ENCODE assay signal across 1 cellular context in the genomic region with DNA sequence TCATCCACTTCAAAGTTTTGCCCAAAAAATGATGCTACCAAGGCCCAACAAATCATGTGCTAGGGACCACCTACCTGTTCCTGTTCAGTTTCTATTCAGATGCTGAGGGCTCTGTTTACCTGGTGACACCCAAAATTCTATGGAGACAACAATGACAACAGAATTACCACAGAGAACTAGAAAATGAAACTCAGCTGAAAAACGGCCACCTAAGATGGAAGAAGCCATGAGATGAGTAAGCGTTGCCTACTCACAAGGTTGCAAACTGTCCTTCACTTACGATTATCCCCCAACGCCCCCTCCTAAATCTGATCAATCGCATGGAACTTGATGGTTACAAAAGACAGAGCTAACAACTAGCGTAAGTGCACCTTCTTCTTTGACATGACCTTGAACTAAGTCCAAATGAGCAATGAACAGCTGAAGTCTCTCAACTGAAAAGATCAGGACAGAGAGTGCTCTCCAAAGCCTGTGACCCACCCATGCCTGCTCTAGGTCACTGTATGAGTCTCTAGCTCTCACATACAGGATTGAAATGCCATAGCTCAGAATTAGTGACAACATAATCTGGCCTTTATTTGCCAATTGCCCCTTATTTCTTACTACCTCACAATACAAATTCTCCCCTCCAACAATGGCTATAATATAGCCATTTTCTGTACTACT.
TF ChIP-seq lines count a peak whose summit lies in the region.

Gene RNASE11 (minus strand): TSS at position 513 of the 666 bp plus-strand sequence.

TF ChIP-seq in K562, 482 proteins besides CTCF, POLR2A, EP300 and RAD21:
- TF ChIP-seq ZNF324 (CRISPR knock-in tag; IDR thresholded peaks at IDR 0.05): no peak
- TF ChIP-seq, protein P1, sequence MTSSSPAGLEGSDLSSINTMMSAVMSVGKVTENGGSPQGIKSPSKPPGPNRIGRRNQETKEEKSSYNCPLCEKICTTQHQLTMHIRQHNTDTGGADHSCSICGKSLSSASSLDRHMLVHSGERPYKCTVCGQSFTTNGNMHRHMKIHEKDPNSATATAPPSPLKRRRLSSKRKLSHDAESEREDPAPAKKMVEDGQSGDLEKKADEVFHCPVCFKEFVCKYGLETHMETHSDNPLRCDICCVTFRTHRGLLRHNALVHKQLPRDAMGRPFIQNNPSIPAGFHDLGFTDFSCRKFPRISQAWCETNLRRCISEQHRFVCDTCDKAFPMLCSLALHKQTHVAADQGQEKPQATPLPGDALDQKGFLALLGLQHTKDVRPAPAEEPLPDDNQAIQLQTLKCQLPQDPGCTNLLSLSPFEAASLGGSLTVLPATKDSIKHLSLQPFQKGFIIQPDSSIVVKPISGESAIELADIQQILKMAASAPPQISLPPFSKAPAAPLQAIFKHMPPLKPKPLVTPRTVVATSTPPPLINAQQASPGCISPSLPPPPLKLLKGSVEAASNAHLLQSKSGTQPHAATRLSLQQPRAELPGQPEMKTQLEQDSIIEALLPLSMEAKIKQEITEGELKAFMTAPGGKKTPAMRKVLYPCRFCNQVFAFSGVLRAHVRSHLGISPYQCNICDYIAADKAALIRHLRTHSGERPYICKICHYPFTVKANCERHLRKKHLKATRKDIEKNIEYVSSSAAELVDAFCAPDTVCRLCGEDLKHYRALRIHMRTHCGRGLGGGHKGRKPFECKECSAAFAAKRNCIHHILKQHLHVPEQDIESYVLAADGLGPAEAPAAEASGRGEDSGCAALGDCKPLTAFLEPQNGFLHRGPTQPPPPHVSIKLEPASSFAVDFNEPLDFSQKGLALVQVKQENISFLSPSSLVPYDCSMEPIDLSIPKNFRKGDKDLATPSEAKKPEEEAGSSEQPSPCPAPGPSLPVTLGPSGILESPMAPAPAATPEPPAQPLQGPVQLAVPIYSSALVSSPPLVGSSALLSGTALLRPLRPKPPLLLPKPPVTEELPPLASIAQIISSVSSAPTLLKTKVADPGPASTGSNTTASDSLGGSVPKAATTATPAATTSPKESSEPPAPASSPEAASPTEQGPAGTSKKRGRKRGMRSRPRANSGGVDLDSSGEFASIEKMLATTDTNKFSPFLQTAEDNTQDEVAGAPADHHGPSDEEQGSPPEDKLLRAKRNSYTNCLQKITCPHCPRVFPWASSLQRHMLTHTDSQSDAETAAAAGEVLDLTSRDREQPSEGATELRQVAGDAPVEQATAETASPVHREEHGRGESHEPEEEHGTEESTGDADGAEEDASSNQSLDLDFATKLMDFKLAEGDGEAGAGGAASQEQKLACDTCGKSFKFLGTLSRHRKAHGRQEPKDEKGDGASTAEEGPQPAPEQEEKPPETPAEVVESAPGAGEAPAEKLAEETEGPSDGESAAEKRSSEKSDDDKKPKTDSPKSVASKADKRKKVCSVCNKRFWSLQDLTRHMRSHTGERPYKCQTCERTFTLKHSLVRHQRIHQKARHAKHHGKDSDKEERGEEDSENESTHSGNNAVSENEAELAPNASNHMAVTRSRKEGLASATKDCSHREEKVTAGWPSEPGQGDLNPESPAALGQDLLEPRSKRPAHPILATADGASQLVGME (CRISPR knock-in tag; IDR thresholded peaks at IDR 0.05): no peak
- TF ChIP-seq RBM14 (IDR thresholded peaks at IDR 0.05; ENCODE audit: borderline replicate concordance, insufficient read depth, low read depth, low read length): no peak
- TF ChIP-seq ZKSCAN3 (CRISPR knock-in tag; IDR thresholded peaks at IDR 0.05): no peak
- TF ChIP-seq DDX20 (tag; IDR thresholded peaks at IDR 0.05; ENCODE audit: low read depth): no peak
- TF ChIP-seq ZEB2 (IDR thresholded peaks at IDR 0.05): no peak
- no peak for TF ChIP-seq POLR3A (IDR thresholded peaks at IDR 0.05; ENCODE audit: borderline replicate concordance, extremely low read depth, insufficient read depth, insufficient read length)
- TF ChIP-seq, protein P2, sequence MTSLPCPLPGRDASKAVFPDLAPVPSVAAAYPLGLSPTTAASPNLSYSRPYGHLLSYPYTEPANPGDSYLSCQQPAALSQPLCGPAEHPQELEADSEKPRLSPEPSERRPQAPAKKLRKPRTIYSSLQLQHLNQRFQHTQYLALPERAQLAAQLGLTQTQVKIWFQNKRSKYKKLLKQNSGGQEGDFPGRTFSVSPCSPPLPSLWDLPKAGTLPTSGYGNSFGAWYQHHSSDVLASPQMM (CRISPR knock-in tag; IDR thresholded peaks at IDR 0.05): no peak
- TF ChIP-seq ZNF511 (CRISPR knock-in tag; IDR thresholded peaks at IDR 0.05): no peak
- TF ChIP-seq TBP (optimal IDR thresholded peaks at IDR 0.05; ENCODE audit: low read depth, low read length): no peak
- TF ChIP-seq ZNF699 (CRISPR knock-in tag; IDR thresholded peaks at IDR 0.05; ENCODE audit: insufficient replicate concordance): no peak
- no peak for TF ChIP-seq HMG20B (CRISPR knock-in tag; IDR thresholded peaks at IDR 0.05)
- no peak for TF ChIP-seq MYC (IDR thresholded peaks at IDR 0.05; ENCODE audit: low read depth, low read length)
- no peak for TF ChIP-seq MYC (CRISPR knock-in tag; IDR thresholded peaks at IDR 0.05; ENCODE audit: borderline replicate concordance, low read depth)
- no peak for TF ChIP-seq ZNF274 (IDR thresholded peaks at IDR 0.05; ENCODE audit: borderline replicate concordance, low read depth, low read length)
- no peak for TF ChIP-seq CHCHD3 (CRISPR knock-in tag; IDR thresholded peaks at IDR 0.05)
- TF ChIP-seq TGIF2 (CRISPR knock-in tag; IDR thresholded peaks at IDR 0.05): no peak
- TF ChIP-seq ZNF57 (CRISPR knock-in tag; IDR thresholded peaks at IDR 0.05): no peak
